ENCODE assay signal across 1 cellular context in genomic region chr1:21229246-21230000, GRCh38.
TF ChIP-seq lines count a peak whose summit lies in the region.

No MANE protein-coding gene starts in this region.

TF ChIP-seq in HEK293T, 16 proteins besides CTCF, POLR2A, EP300 and RAD21 (continued from another document):
- no peak for TF ChIP-seq BHLHE40 (IDR thresholded peaks at IDR 0.05; ENCODE audit: borderline replicate concordance)
